Comparison of ENCODE assay signal across 24 cellular contexts in genomic region chr9:114837923-114838322, GRCh38. TPM values are rescaled to one million over a fixed set of nuclear protein-coding genes. Genes with fewer than 3 reads are reported as not detected.
A peak's percentile ranks its signal among the peaks of the same experiment; 100 is the strongest.
DNase-seq lines count a peak whose midpoint lies in the region; ATAC-seq, FAIRE-seq and TF ChIP-seq lines count a peak whose summit lies in the region.
"Had no signal": no experiment of that assay in that cellular context is flagged by ENCODE, and none has a peak within 500 bp of the region (broad histone marks: within the 10 kb centered on the region; RNA-seq: fewer than 3 reads in every experiment).

No MANE protein-coding gene starts in this region.

- H3K27me3 ChIP-seq in bronchial epithelial cell (ENCODE audit: control insufficient read depth, insufficient read depth, low read length): peaks cover 3% of the 10 kb centered on the region
- no peaks in the 10 kb centered on the region for H3K27me3 ChIP-seq in upper lobe of right lung
- peaks cover 0 to 11% (median 0%) of the 10 kb centered on the region in 7 donors for H3K27me3 ChIP-seq in heart right ventricle
- H3K27me3 ChIP-seq: Peyer's patch had no signal

- no peak for ATAC-seq in upper lobe of right lung
- ATAC-seq in heart right ventricle: no peak
- ATAC-seq: GM12878 had no signal

- no peaks in the 10 kb centered on the region for H3K36me3 ChIP-seq in bronchial epithelial cell (ENCODE audit: control insufficient read depth, insufficient read depth, low read length)
- no peaks in the 10 kb centered on the region for H3K36me3 ChIP-seq in upper lobe of right lung
- no peaks in the 10 kb centered on the region for H3K36me3 ChIP-seq in heart right ventricle
- H3K36me3 ChIP-seq: Peyer's patch had no signal

- H3K9me3 ChIP-seq in upper lobe of right lung: no peaks in the 10 kb centered on the region
- peaks cover 0 to 5% (median 0%) of the 10 kb centered on the region in 11 donors for H3K9me3 ChIP-seq in heart right ventricle

- no peak overlapping the region for H3K27ac ChIP-seq in upper lobe of right lung
- no peak overlapping the region for H3K27ac ChIP-seq in heart right ventricle
- H3K27ac ChIP-seq: Peyer's patch, SK-N-MC had no signal

- TF ChIP-seq CTCF in bronchial epithelial cell (IDR thresholded peaks at IDR 0.05; ENCODE audit: insufficient read depth, low read length, severe bottlenecking) (no peak), upper lobe of right lung (IDR thresholded peaks at IDR 0.05) (no peak), heart right ventricle (IDR thresholded peaks at IDR 0.05) (no peak)

- H3K4me3 ChIP-seq in bronchial epithelial cell (ENCODE audit: low read depth, low read length): no peak overlapping the region
- H3K4me3 ChIP-seq in upper lobe of right lung: no peak overlapping the region
- H3K4me3 ChIP-seq in heart right ventricle: no peak overlapping the region
- H3K4me3 ChIP-seq: GM12878, Peyer's patch, SK-N-MC had no signal

- DNase-seq in Caki2 (ENCODE audit: low read depth) (peak; percentile 9), HCEC 1CT (peak; percentile 13), bronchial epithelial cell (ENCODE audit: low read depth) (peak; percentile 17), kidney tubule cell (ENCODE audit: low spot score) (peak; percentile 54), LoVo (ENCODE audit: low spot score) (no peak), upper lobe of right lung (no peak), heart right ventricle (no peak), activated gamma-delta T cell treated with Interleukin-2 at 50 U/mL for 16 hours (no peak)
- DNase-seq: ACHN; Caco-2; CD4-positive, CD25-positive, alpha-beta regulatory T cell; DMS79 treated with DMSO at 0.1 percent for 48 hours; GDM1; KG1; NCI-H1092; NCI-H1694; NCI-H2107; NCI-H2227 treated with DMSO at 0.1 percent for 48 hours; NCI-H524 treated with DMSO at 0.1 percent for 48 hours; Peyer's patch; Right ventricle myocardium superior had no signal

- FAIRE-seq in bronchial epithelial cell (lab: Jason Lieb, UNC): no peak
- FAIRE-seq: GM12878 had no signal

- intact Hi-C loops in upper lobe of right lung (cut with DNase I): no loop called here
- intact Hi-C loops in heart right ventricle (cut with DNase I): no loop called here

- H3K4me1 ChIP-seq in upper lobe of right lung (no peaks in the 10 kb centered on the region), heart right ventricle (no peaks in the 10 kb centered on the region)
- H3K4me1 ChIP-seq: Caco-2, Peyer's patch had no signal

- in situ Hi-C loops in Caki2 (cut with HindIII; ENCODE audit: low pct_unique_long_range_greater_than_20kb, low sequenced_read_pairs): no loop called here

RNA-seq across cellular contexts. Expression of gene TNFSF15, which starts 32.1 kb away (rescaled TPM):
- total RNA-seq in Caki2 (2014; rRNA removed; shearing (Covaris generic); ENCODE audit: low replicate concordance): 0.07 and 0.98 TPM in 2 replicates
- total RNA-seq in bronchial epithelial cell: under 0.01 TPM in 1 of 2 replicates, not detected in the other
- 8.5 TPM for total RNA-seq in upper lobe of right lung
- under 1 TPM in 6 of 10 donors, not detected in 4; 0.02 to 0.62 (median 0.06) TPM for total RNA-seq in heart right ventricle
- under 1 TPM in 1 of 2 donors, not detected in 1; 0.01 TPM for polyA plus RNA-seq in heart right ventricle
- total RNA-seq: B cell; CD4-positive, CD25-positive, alpha-beta regulatory T cell; GM12878; Right ventricle myocardium superior had no signal
- polyA plus RNA-seq: CD4-positive, CD25-positive, alpha-beta regulatory T cell had no signal

Comparison
In these comparisons a context has a peak if more than half of its experiments do, and no peak if none do; other contexts are left out.
1. DNase-seq: peak in Caki2 (single experiment), HCEC 1CT (single experiment), bronchial epithelial cell (single experiment) and kidney tubule cell (single experiment); none in LoVo (single experiment), upper lobe of right lung (single experiment), heart right ventricle (0 of 2) and activated gamma-delta T cell treated with Interleukin-2 at 50 U/mL for 16 hours (single experiment).